In the genomic region with DNA sequence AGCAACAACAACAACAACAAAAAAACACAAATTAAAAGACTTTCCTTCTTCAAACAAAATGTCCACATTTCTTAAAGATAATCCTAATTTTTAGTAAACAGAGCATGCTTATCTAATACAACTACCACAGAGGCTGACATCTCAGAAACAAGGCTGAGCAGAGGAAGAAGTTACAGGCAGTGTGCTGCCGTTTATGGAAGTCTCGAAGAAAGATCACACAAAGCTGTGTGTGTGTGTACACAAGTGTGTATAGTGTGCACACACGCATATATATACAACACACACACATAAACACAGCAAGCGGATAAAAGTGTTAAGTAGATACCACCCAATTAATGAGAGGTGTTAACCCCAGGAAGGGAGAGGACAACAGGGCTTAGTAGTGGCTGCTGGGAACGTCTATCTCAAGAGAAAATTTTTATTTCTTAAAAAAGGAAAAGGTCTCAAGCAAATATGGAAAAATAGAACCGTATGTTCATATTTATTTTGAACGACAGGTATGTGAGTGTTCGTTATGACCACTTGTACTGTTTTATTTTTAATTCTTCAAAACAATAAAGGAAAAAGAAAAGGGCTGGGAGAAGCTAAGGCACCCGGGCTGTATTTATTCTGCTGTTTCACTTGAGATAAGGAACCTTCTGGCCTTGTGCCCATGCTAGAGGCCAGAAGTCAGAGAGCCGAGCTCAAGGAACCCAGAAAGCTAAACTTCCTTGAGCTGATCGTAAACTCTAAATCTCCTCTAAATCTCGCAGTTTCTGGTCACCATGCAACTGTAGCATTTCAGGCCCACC, we compare ENCODE assay signal across 8 cellular contexts. TPM values are rescaled to one million over a fixed set of nuclear protein-coding genes. Genes with fewer than 3 reads are reported as not detected.
DNase-seq lines count a peak whose midpoint lies in the region; ATAC-seq, FAIRE-seq and TF ChIP-seq lines count a peak whose summit lies in the region.

No MANE protein-coding gene starts in this region.

- H3K27me3 Mint-ChIP-seq in activated T-cell treated with anti-CD3 and anti-CD28 coated beads, Interleukin-2, amount 50 U/mL, for 72 hours (ENCODE audit: low read depth), result no peaks in the 10 kb centered on the region
- no peaks in the 10 kb centered on the region for H3K27me3 Mint-ChIP-seq in activated CD4-positive, alpha-beta memory T cell treated with anti-CD3 and anti-CD28 coated beads for 36 hours

- ATAC-seq in activated T-cell treated with anti-CD3 and anti-CD28 coated beads, Interleukin-2, amount 50 U/mL, for 72 hours (replicated peaks in 1 of 2), result no peak

- H3K9me3 ChIP-seq in kidney (ENCODE audit: control insufficient read depth in 1 of 2, low read length in 2 of 2) (no peaks in the 10 kb centered on the region), stomach smooth muscle (ENCODE audit: control insufficient read depth in 2 of 2, low read length in 2 of 2) (no peaks in the 10 kb centered on the region)

- CTCF ChIA-PET in activated CD4-positive, alpha-beta memory T cell treated with anti-CD3 and anti-CD28 coated beads for 36 hours (lab: Charles Lee), result interaction anchor here (0.7 to 2.1 kb wide), 5 partner anchors 13 to 79 kb away, joined by 3 to 9 read pairs (median 3); no protein-coding TSS in a partner anchor

- intact Hi-C loops in activated CD4-positive, alpha-beta memory T cell treated with anti-CD3 and anti-CD28 coated beads for 36 hours (cut with micrococcal nuclease), result no loop called here
- intact Hi-C loops in kidney (cut with DNase I), result no loop called here

- peak overlapping the region; percentile 73 to 83 for H3K4me3 Mint-ChIP-seq in activated T-cell treated with anti-CD3 and anti-CD28 coated beads, Interleukin-2, amount 50 U/mL, for 72 hours
- H3K4me3 Mint-ChIP-seq in activated CD4-positive, alpha-beta memory T cell treated with anti-CD3 and anti-CD28 coated beads for 36 hours, result peak overlapping the region; percentile 66

- peaks cover 0 to 2% of the 10 kb centered on the region in 2 donors for H3K27me3 ChIP-seq in stomach smooth muscle (ENCODE audit: control insufficient read depth in 1 of 2, insufficient read depth in 2 of 2, low read length in 2 of 2)

- no peaks in the 10 kb centered on the region for H3K9me3 Mint-ChIP-seq in activated T-cell treated with anti-CD3 and anti-CD28 coated beads, Interleukin-2, amount 50 U/mL, for 72 hours
- no peaks in the 10 kb centered on the region for H3K9me3 Mint-ChIP-seq in activated CD4-positive, alpha-beta memory T cell treated with anti-CD3 and anti-CD28 coated beads for 36 hours

- FAIRE-seq in kidney (lab: Jason Lieb, UNC), result no peak

- H3K27ac ChIP-seq in kidney (ENCODE audit: low read depth in 2 of 2, low read length in 2 of 2) (peak overlapping the region; percentile 5 to 49), stomach smooth muscle (ENCODE audit: low read length) (peak overlapping the region; percentile 77)

- peak overlapping the region; percentile 97 for H3K27ac Mint-ChIP-seq in activated T-cell treated with anti-CD3 and anti-CD28 coated beads, Interleukin-2, amount 50 U/mL, for 72 hours
- H3K27ac Mint-ChIP-seq in activated CD4-positive, alpha-beta memory T cell treated with anti-CD3 and anti-CD28 coated beads for 36 hours, result peak overlapping the region; percentile 89

- peaks cover 0 to 2% of the 10 kb centered on the region in 2 donors for H3K36me3 ChIP-seq in kidney (ENCODE audit: control insufficient read depth in 1 of 2, insufficient read depth in 2 of 2, low read length in 2 of 2)
- no peaks in the 10 kb centered on the region for H3K36me3 ChIP-seq in stomach smooth muscle (ENCODE audit: control insufficient read depth in 2 of 2, insufficient read depth in 2 of 2, low read length in 2 of 2)

- peaks cover 98% of the 10 kb centered on the region for H3K4me1 Mint-ChIP-seq in activated T-cell treated with anti-CD3 and anti-CD28 coated beads, Interleukin-2, amount 50 U/mL, for 72 hours (ENCODE audit: low read depth)
- H3K4me1 Mint-ChIP-seq in activated CD4-positive, alpha-beta memory T cell treated with anti-CD3 and anti-CD28 coated beads for 36 hours (ENCODE audit: low read depth), result peaks cover 87% of the 10 kb centered on the region

- POLR2A ChIA-PET in activated CD4-positive, alpha-beta memory T cell treated with anti-CD3 and anti-CD28 coated beads for 36 hours (lab: Charles Lee), result no interaction called here

- no peak for TF ChIP-seq CTCF in kidney (IDR thresholded peaks at IDR 0.05; ENCODE audit: borderline replicate concordance, extremely low read depth, insufficient read depth)

- no peak overlapping the region for H3K4me3 ChIP-seq in kidney (ENCODE audit: low read length in 2 of 2)
- no peak overlapping the region for H3K4me3 ChIP-seq in stomach smooth muscle (ENCODE audit: low read length in 2 of 2)

- peaks cover 1 to 11% of the 10 kb centered on the region in 2 donors for H3K36me3 Mint-ChIP-seq in activated T-cell treated with anti-CD3 and anti-CD28 coated beads, Interleukin-2, amount 50 U/mL, for 72 hours (ENCODE audit: insufficient read depth in 2 of 2)
- H3K36me3 Mint-ChIP-seq in activated CD4-positive, alpha-beta memory T cell treated with anti-CD3 and anti-CD28 coated beads for 36 hours, result peaks cover 22% of the 10 kb centered on the region

- peaks cover 7 to 26% of the 10 kb centered on the region in 2 donors for H3K4me1 ChIP-seq in kidney (ENCODE audit: control insufficient read depth in 1 of 2, insufficient read depth in 1 of 2, low read depth in 1 of 2, low read length in 2 of 2)
- peaks cover 31% of the 10 kb centered on the region for H3K4me1 ChIP-seq in stomach smooth muscle (ENCODE audit: control insufficient read depth, insufficient read depth, low read length)

- peak overlapping the region in 1 of 2 donors; percentile 17 for H3K9ac ChIP-seq in kidney (ENCODE audit: low read length in 2 of 2)
- peak overlapping the region in 1 of 2 donors; percentile 13 for H3K9ac ChIP-seq in stomach smooth muscle (ENCODE audit: low read length in 2 of 2)

- no peak for DNase-seq in activated T-cell treated with anti-CD3 and anti-CD28 coated beads, Interleukin-2, amount 50 U/mL, for 72 hours
- DNase-seq in activated T-cell treated with anti-CD3 and anti-CD28 coated beads, Interleukin-2, amount 50 U/mL, for 48 hours, result no peak
- DNase-seq in activated CD4-positive, alpha-beta memory T cell treated with anti-CD3 and anti-CD28 coated beads for 36 hours, result no peak
- DNase-seq in kidney (no peak), midbrain (lab: John Stamatoyannopoulos, UW) (no peak), NCI-H774 (lab: John Stamatoyannopoulos, UW) (no peak), SHP77 treated with DMSO at 0.1 percent for 48 hours (lab: John Stamatoyannopoulos, UW) (no peak)

RNA-seq across cellular contexts. Expression of gene CCDC88C, which starts 15.1 kb away (rescaled TPM):
- total RNA-seq in activated T-cell treated with anti-CD3 and anti-CD28 coated beads, Interleukin-2, amount 50 U/mL, for 72 hours, result 100 to 1,000 TPM; 103 to 111 TPM
- 10 to 100 TPM; 73.0 to 74.7 TPM for total RNA-seq in activated CD4-positive, alpha-beta memory T cell treated with anti-CD3 and anti-CD28 coated beads for 36 hours
- total RNA-seq in kidney, result 32.8 TPM
- polyA plus RNA-seq in kidney (ENCODE audit: insufficient read depth, low read depth, low replicate concordance), result 6.6 TPM
